ENCODE assay signal across 15 cellular contexts in genomic region chr11:81892770-81893635, GRCh38.
DNase-seq lines count a peak whose midpoint lies in the region; ATAC-seq and TF ChIP-seq lines count a peak whose summit lies in the region.
"Had no signal": no experiment of that assay in that cellular context is flagged by ENCODE, and none has a peak within 500 bp of the region (broad histone marks: within the 10 kb centered on the region; RNA-seq: fewer than 3 reads in every experiment).

No MANE protein-coding gene starts in this region.

- no peak overlapping the region for H3K56ac ChIP-seq in IMR-90 (ENCODE audit: extremely low read depth, insufficient read depth, low read length)

- no peaks in the 10 kb centered on the region for H3K4me1 Mint-ChIP-seq in neural crest cell
- H3K4me1 Mint-ChIP-seq in activated T-cell treated with anti-CD3 and anti-CD28 coated beads, Interleukin-2, amount 50 U/mL, for 4 hours (ENCODE audit: low read depth): no peaks in the 10 kb centered on the region
- no peaks in the 10 kb centered on the region for H3K4me1 Mint-ChIP-seq in activated T-helper 17 cell treated with anti-CD3 and anti-CD28 coated beads, Interleukin-2, amount 50 U/mL, for 72 hours
- H3K4me1 Mint-ChIP-seq: H9 had no signal

- no peak overlapping the region for H2AK5ac ChIP-seq in IMR-90 (ENCODE audit: low read depth, low read length)

- H3K9ac ChIP-seq in IMR-90 (ENCODE audit: low read depth, low read length): no peak overlapping the region
- H3K9ac ChIP-seq: BLaER1 treated with 17β-estradiol and CSF1 and Interleukin-3, amounts not matched to agents 10 nM and 100 nM had no signal

- dilution Hi-C loops in IMR-90 (cut with HindIII; ENCODE audit: low sequenced_read_pairs, unreplicated experiment): no loop called here

- WGBS in IMR-90 (ENCODE audit: extremely low coverage in 2 of 2, insufficient read length in 1 of 2), 2 experiments: 79% methylated on average over 2 of the region's 7 CpGs; no CpG with 5 or more reads in 1 of the 2 experiments

- no peaks in the 10 kb centered on the region for H3K9me1 ChIP-seq in IMR-90 (ENCODE audit: insufficient read depth, low read length)

- no peaks in the 10 kb centered on the region for H3K36me3 Mint-ChIP-seq in neural crest cell (ENCODE audit: low read depth)
- no peaks in the 10 kb centered on the region for H3K36me3 Mint-ChIP-seq in activated T-cell treated with anti-CD3 and anti-CD28 coated beads, Interleukin-2, amount 50 U/mL, for 4 hours (ENCODE audit: insufficient read depth)
- H3K36me3 Mint-ChIP-seq in activated T-helper 17 cell treated with anti-CD3 and anti-CD28 coated beads, Interleukin-2, amount 50 U/mL, for 72 hours (ENCODE audit: low read depth): no peaks in the 10 kb centered on the region
- H3K36me3 Mint-ChIP-seq: CD4-positive, CD25-positive, alpha-beta regulatory T cell had no signal

- H3K36me3 ChIP-seq in IMR-90 (ENCODE audit: control insufficient read depth, insufficient read depth, low read length) (no peaks in the 10 kb centered on the region), ascending aorta (no peaks in the 10 kb centered on the region)
- H3K36me3 ChIP-seq: BLaER1 treated with 17β-estradiol and CSF1 and Interleukin-3, amounts not matched to agents 10 nM and 100 nM had no signal

- H3K4me3 ChIP-seq in IMR-90 (ENCODE audit: insufficient read depth, low read depth, low read length) (no peak overlapping the region), ascending aorta (no peak overlapping the region)
- H3K4me3 ChIP-seq: BLaER1 treated with 17β-estradiol and CSF1 and Interleukin-3, amounts not matched to agents 10 nM and 100 nM had no signal

- no peak overlapping the region for H2BK20ac ChIP-seq in IMR-90 (ENCODE audit: low read depth, low read length)

- no peak overlapping the region for H3K4me3 Mint-ChIP-seq in neural crest cell
- H3K4me3 Mint-ChIP-seq in activated T-cell treated with anti-CD3 and anti-CD28 coated beads, Interleukin-2, amount 50 U/mL, for 4 hours: no peak overlapping the region
- H3K4me3 Mint-ChIP-seq in activated T-helper 17 cell treated with anti-CD3 and anti-CD28 coated beads, Interleukin-2, amount 50 U/mL, for 72 hours: no peak overlapping the region
- H3K4me3 Mint-ChIP-seq: CD4-positive, CD25-positive, alpha-beta regulatory T cell; H9 had no signal

- no TSS peak for BruUV-seq in IMR-90 (replicated peaks; lab: Mats Ljungman, UMichigan)

- ATAC-seq in IMR-90 (ENCODE audit: low read depth): no peak
- peak; percentile 28 for ATAC-seq in stimulated activated naive CD8-positive, alpha-beta T cell treated with anti-CD3 and anti-CD28 coated beads, Interleukin-15, Interleukin-2, amounts not matched to agents 100 U/mL and 50 U/mL, for 24 hours
- ATAC-seq in activated T-cell treated with anti-CD3 and anti-CD28 coated beads, Interleukin-2, amount 50 U/mL, for 4 hours: no peak
- ATAC-seq in activated T-helper 17 cell treated with anti-CD3 and anti-CD28 coated beads, Interleukin-2, amount 50 U/mL, for 72 hours (replicated peaks): no peak

- no peak overlapping the region for H3K4ac ChIP-seq in IMR-90 (ENCODE audit: low read depth, low read length)

- H2BK5ac ChIP-seq in IMR-90 (ENCODE audit: low read depth, low read length, poor library complexity, severe bottlenecking): no peak overlapping the region

- POLR2A ChIA-PET in IMR-90 (lab: Charles Lee; ENCODE audit: unreplicated experiment): no interaction called here

- DNase-seq in IMR-90 (no peak), neural crest cell (ENCODE audit: low read depth, low spot score) (no peak), posterior vena cava (ENCODE audit: low spot score) (peak; percentile 34), NCI-H510A (lab: John Stamatoyannopoulos, UW) (no peak), ascending aorta (ENCODE audit: low spot score in 2 of 2) (no peak)
- DNase-seq in stimulated activated naive CD8-positive, alpha-beta T cell treated with anti-CD3 and anti-CD28 coated beads, Interleukin-15, Interleukin-2, amounts not matched to agents 100 U/mL and 50 U/mL, for 24 hours: no peak
- DNase-seq in activated T-cell treated with anti-CD3 and anti-CD28 coated beads, Interleukin-2, amount 50 U/mL, for 4 hours: no peak
- DNase-seq: AML-193; CD4-positive, CD25-positive, alpha-beta regulatory T cell; DMS53; GOT3; H9 had no signal

- no peaks in the 10 kb centered on the region for H3K79me1 ChIP-seq in IMR-90 (ENCODE audit: low read depth in 1 of 2, low read length in 2 of 2)

- H3K18ac ChIP-seq in IMR-90 (ENCODE audit: low read depth, low read length): no peak overlapping the region

- no peak for TF ChIP-seq POLR2A in IMR-90 (IDR thresholded peaks at IDR 0.05; ENCODE audit: low read depth, low read length)

- H3K27ac ChIP-seq in IMR-90 (ENCODE audit: insufficient read depth, low read length): no peak overlapping the region
- no peak overlapping the region for H3K27ac ChIP-seq in ascending aorta
- H3K27ac ChIP-seq: 22Rv1; BLaER1 treated with 17β-estradiol and CSF1 and Interleukin-3, amounts not matched to agents 10 nM and 100 nM had no signal

- H4K8ac ChIP-seq in IMR-90 (ENCODE audit: low read depth in 2 of 2, low read length in 2 of 2): no peak overlapping the region

- H2AFZ ChIP-seq in IMR-90 (replicated peaks; ENCODE audit: low read length, poor library complexity): peak overlapping the region; percentile 24

- TF ChIP-seq CTCF in IMR-90 (conservative IDR thresholded peaks at IDR 0.05; ENCODE audit: low read depth, low read length): no peak
- no peak for TF ChIP-seq CTCF in neural crest cell (conservative IDR thresholded peaks at IDR 0.05)
- no peak for TF ChIP-seq CTCF in ascending aorta (IDR thresholded peaks at IDR 0.05)

- H3K4me1 ChIP-seq in IMR-90 (ENCODE audit: control insufficient read depth, insufficient read depth, low read length): no peaks in the 10 kb centered on the region
- no peaks in the 10 kb centered on the region for H3K4me1 ChIP-seq in ascending aorta

- H2BK120ac ChIP-seq in IMR-90 (ENCODE audit: low read depth, low read length): no peak overlapping the region

- H3K23ac ChIP-seq in IMR-90 (ENCODE audit: low read depth, low read length): no peak overlapping the region

- H3K4me2 ChIP-seq in IMR-90 (ENCODE audit: low read depth, low read length): no peak overlapping the region
- H3K4me2 ChIP-seq: BLaER1 treated with 17β-estradiol and CSF1 and Interleukin-3, amounts not matched to agents 10 nM and 100 nM had no signal

- H4K91ac ChIP-seq in IMR-90 (ENCODE audit: insufficient read depth, low read depth, low read length): no peak overlapping the region

- H3K9me3 ChIP-seq in IMR-90 (ENCODE audit: control insufficient read depth, insufficient read depth, low read length) (peaks cover 4% of the 10 kb centered on the region), ascending aorta (no peaks in the 10 kb centered on the region)

- H2BK15ac ChIP-seq in IMR-90 (ENCODE audit: low read depth, low read length): no peak overlapping the region

- CTCF ChIA-PET in IMR-90 (lab: Yijun Ruan, JAX): no interaction called here

- no peak overlapping the region for H2AK9ac ChIP-seq in IMR-90 (replicated peaks; ENCODE audit: low read depth, low read length, poor library complexity)

- peaks cover 3% of the 10 kb centered on the region for H3K9me3 Mint-ChIP-seq in neural crest cell
- peaks cover 9% of the 10 kb centered on the region for H3K9me3 Mint-ChIP-seq in activated T-cell treated with anti-CD3 and anti-CD28 coated beads, Interleukin-2, amount 50 U/mL, for 4 hours
- peaks cover 6% of the 10 kb centered on the region for H3K9me3 Mint-ChIP-seq in activated T-helper 17 cell treated with anti-CD3 and anti-CD28 coated beads, Interleukin-2, amount 50 U/mL, for 72 hours

- no peak overlapping the region for H4K5ac ChIP-seq in IMR-90 (ENCODE audit: low read depth, low read length)

- in situ Hi-C loops in IMR-90 (cut with MboI; ENCODE audit: low sequenced_read_pairs): no loop called here

- no peak overlapping the region for H3K14ac ChIP-seq in IMR-90 (replicated peaks; ENCODE audit: low read depth, low read length)

- no peaks in the 10 kb centered on the region for H3K27me3 Mint-ChIP-seq in neural crest cell (ENCODE audit: low read depth)
- H3K27me3 Mint-ChIP-seq in activated T-cell treated with anti-CD3 and anti-CD28 coated beads, Interleukin-2, amount 50 U/mL, for 4 hours (ENCODE audit: low read depth): no peaks in the 10 kb centered on the region
- H3K27me3 Mint-ChIP-seq in activated T-helper 17 cell treated with anti-CD3 and anti-CD28 coated beads, Interleukin-2, amount 50 U/mL, for 72 hours: peaks cover 6% of the 10 kb centered on the region

- no peaks in the 10 kb centered on the region for H4K20me1 ChIP-seq in IMR-90 (ENCODE audit: insufficient read depth, low read length)
- H4K20me1 ChIP-seq: BLaER1 treated with 17β-estradiol and CSF1 and Interleukin-3, amounts not matched to agents 10 nM and 100 nM had no signal

- intact Hi-C loops in IMR-90 (cut with micrococcal nuclease) (no loop called here), posterior vena cava (cut with DNase I) (no loop called here), ascending aorta (cut with DNase I) (no loop called here)

- H3K27ac Mint-ChIP-seq in neural crest cell (ENCODE audit: unreplicated experiment): peak overlapping the region; percentile 57
- H3K27ac Mint-ChIP-seq in activated T-helper 17 cell treated with anti-CD3 and anti-CD28 coated beads, Interleukin-2, amount 50 U/mL, for 72 hours: no peak overlapping the region
- H3K27ac Mint-ChIP-seq: CD4-positive, CD25-positive, alpha-beta regulatory T cell had no signal

- no peak for TF ChIP-seq RAD21 in IMR-90 (IDR thresholded peaks at IDR 0.05; ENCODE audit: low read length)

- H3K27me3 ChIP-seq in IMR-90 (ENCODE audit: control insufficient read depth, insufficient read depth, low read length): no peaks in the 10 kb centered on the region
- no peaks in the 10 kb centered on the region for H3K27me3 ChIP-seq in ascending aorta
- H3K27me3 ChIP-seq: BLaER1 treated with 17β-estradiol and CSF1 and Interleukin-3, amounts not matched to agents 10 nM and 100 nM had no signal

TF ChIP-seq in IMR-90, 13 proteins besides CTCF, POLR2A, EP300 and RAD21 (continues in another document):
- TF ChIP-seq MAZ (IDR thresholded peaks at IDR 0.05; ENCODE audit: borderline replicate concordance, low read depth, low read length) (no peak), ELK1 (IDR thresholded peaks at IDR 0.05; ENCODE audit: borderline replicate concordance, low read depth, low read length) (no peak), RFX5 (IDR thresholded peaks at IDR 0.05; ENCODE audit: low read depth, low read length) (no peak), FOS (IDR thresholded peaks at IDR 0.05; ENCODE audit: low read depth, low read length) (no peak), MAFK (IDR thresholded peaks at IDR 0.05; ENCODE audit: low read depth, low read length) (no peak), CHD1 (IDR thresholded peaks at IDR 0.05; ENCODE audit: low read depth, low read length) (no peak)
